In genomic region chr9:92325991-92326500, GRCh38 we compare ENCODE assay signal across 8 cellular contexts. TPM values are rescaled to one million over a fixed set of nuclear protein-coding genes. Genes with fewer than 3 reads are reported as not detected.
DNase-seq lines count a peak whose midpoint lies in the region; ATAC-seq and TF ChIP-seq lines count a peak whose summit lies in the region.

No MANE protein-coding gene starts in this region.

- WGBS in hepatocyte (ENCODE audit: low lambda C conversion rate, missing lambda C conversion rate), result 3% methylated on average over 30 of the region's 30 CpGs

- peak; percentile 32 for DNase-seq in NCI-H1105 (lab: John Stamatoyannopoulos, UW)
- DNase-seq in NCI-H1105 treated with DMSO at 0.1 percent for 48 hours (lab: John Stamatoyannopoulos, UW), result no peak
- DNase-seq in activated T-helper 1 cell treated with anti-CD3 and anti-CD28 coated beads, Interleukin-12 subunit alpha, Interleukin-12 subunit beta, Interleukin-2, Interleukin-4 antibody, amounts not matched to agents 30 ng/mL and 10 ng/mL and 1 ng/mL, durations not matched to agents 14 hours and 24 hours and 36 hours (ENCODE audit: low spot score), result no peak
- DNase-seq in hepatocyte (ENCODE audit: low spot score), result no peak
- no peak for DNase-seq in stimulated activated effector memory CD8-positive, alpha-beta T cell treated with anti-CD3 and anti-CD28 coated beads, Interleukin-12 subunit alpha, Interleukin-12 subunit beta, amount 100 ng/mL, for 72 hours (ENCODE audit: low spot score in 2 of 2)
- no peak for DNase-seq in NCI-H2227 (lab: John Stamatoyannopoulos, UW; ENCODE audit: unreplicated experiment)
- no peak for DNase-seq in hippocampal formation (lab: John Stamatoyannopoulos, UW)

- intact Hi-C loops in activated T-helper 1 cell treated with anti-CD3 and anti-CD28 coated beads, Interleukin-12 subunit alpha, Interleukin-12 subunit beta, Interleukin-2, Interleukin-4 antibody, amounts not matched to agents 30 ng/mL and 10 ng/mL and 1 ng/mL, durations not matched to agents 14 hours and 24 hours and 36 hours (cut with micrococcal nuclease), result loop anchor here (1.0 kb wide), 10 partner anchors 33 to 770 kb away; partner anchors contain the start of genes CARD19, IARS1, IPPK and SPTLC1

- no peaks in the 10 kb centered on the region for H3K27me3 Mint-ChIP-seq in activated T-helper 1 cell treated with anti-CD3 and anti-CD28 coated beads, Interleukin-12 subunit alpha, Interleukin-12 subunit beta, Interleukin-2, Interleukin-4 antibody, amounts not matched to agents 30 ng/mL and 10 ng/mL and 1 ng/mL, durations not matched to agents 14 hours and 24 hours and 36 hours (ENCODE audit: insufficient read depth)

- TF ChIP-seq CTCF in hepatocyte (IDR thresholded peaks at IDR 0.05; ENCODE audit: poor library complexity), result no peak

- H3K9ac ChIP-seq in HUES48 (ENCODE audit: low read depth, low read length), result peak overlapping the region; percentile 96

- peaks cover 22% of the 10 kb centered on the region for H3K79me2 ChIP-seq in hepatocyte

- H3K9me3 Mint-ChIP-seq in activated T-helper 1 cell treated with anti-CD3 and anti-CD28 coated beads, Interleukin-12 subunit alpha, Interleukin-12 subunit beta, Interleukin-2, Interleukin-4 antibody, amounts not matched to agents 30 ng/mL and 10 ng/mL and 1 ng/mL, durations not matched to agents 14 hours and 24 hours and 36 hours, result no peaks in the 10 kb centered on the region
- H3K9me3 Mint-ChIP-seq in stimulated activated effector memory CD8-positive, alpha-beta T cell treated with anti-CD3 and anti-CD28 coated beads, Interleukin-12 subunit alpha, Interleukin-12 subunit beta, amount 100 ng/mL, for 72 hours, result no peaks in the 10 kb centered on the region

- peak overlapping the region; percentile 91 for H3K27ac ChIP-seq in HUES48 (ENCODE audit: low read depth, low read length)
- H3K27ac ChIP-seq in hepatocyte, result peak overlapping the region; percentile 100

- peak overlapping the region; percentile 95 for H3K4me2 ChIP-seq in hepatocyte

- H3K36me3 ChIP-seq in HUES48 (ENCODE audit: control insufficient read depth, insufficient read depth, low read length) (peaks cover 23% of the 10 kb centered on the region), hepatocyte (replicated peaks; ENCODE audit: insufficient read depth, low read depth) (no peaks in the 10 kb centered on the region)

- H2AFZ ChIP-seq in hepatocyte, result peak overlapping the region; percentile 70

- H4K20me1 ChIP-seq in hepatocyte (ENCODE audit: insufficient read depth, poor library complexity, severe bottlenecking), result no peaks in the 10 kb centered on the region

- peaks cover 21% of the 10 kb centered on the region for H3K36me3 Mint-ChIP-seq in activated T-helper 1 cell treated with anti-CD3 and anti-CD28 coated beads, Interleukin-12 subunit alpha, Interleukin-12 subunit beta, Interleukin-2, Interleukin-4 antibody, amounts not matched to agents 30 ng/mL and 10 ng/mL and 1 ng/mL, durations not matched to agents 14 hours and 24 hours and 36 hours (ENCODE audit: low read depth)
- H3K36me3 Mint-ChIP-seq in stimulated activated effector memory CD8-positive, alpha-beta T cell treated with anti-CD3 and anti-CD28 coated beads, Interleukin-12 subunit alpha, Interleukin-12 subunit beta, amount 100 ng/mL, for 72 hours, result peaks cover 43% of the 10 kb centered on the region

- peaks cover 19% of the 10 kb centered on the region; the same call in 1 of the 2 replicates for H3K4me1 ChIP-seq in HUES48 (ENCODE audit: control insufficient read depth, insufficient read depth, low read length)
- H3K4me1 ChIP-seq in hepatocyte (ENCODE audit: insufficient read depth), result peaks cover 10% of the 10 kb centered on the region

- peak overlapping the region; percentile 96 for H3K27ac Mint-ChIP-seq in activated T-helper 1 cell treated with anti-CD3 and anti-CD28 coated beads, Interleukin-12 subunit alpha, Interleukin-12 subunit beta, Interleukin-2, Interleukin-4 antibody, amounts not matched to agents 30 ng/mL and 10 ng/mL and 1 ng/mL, durations not matched to agents 14 hours and 24 hours and 36 hours
- peak overlapping the region; percentile 100 for H3K27ac Mint-ChIP-seq in stimulated activated effector memory CD8-positive, alpha-beta T cell treated with anti-CD3 and anti-CD28 coated beads, Interleukin-12 subunit alpha, Interleukin-12 subunit beta, amount 100 ng/mL, for 72 hours

- peaks cover 32% of the 10 kb centered on the region for H3K4me1 Mint-ChIP-seq in activated T-helper 1 cell treated with anti-CD3 and anti-CD28 coated beads, Interleukin-12 subunit alpha, Interleukin-12 subunit beta, Interleukin-2, Interleukin-4 antibody, amounts not matched to agents 30 ng/mL and 10 ng/mL and 1 ng/mL, durations not matched to agents 14 hours and 24 hours and 36 hours (ENCODE audit: low read depth)
- H3K4me1 Mint-ChIP-seq in stimulated activated effector memory CD8-positive, alpha-beta T cell treated with anti-CD3 and anti-CD28 coated beads, Interleukin-12 subunit alpha, Interleukin-12 subunit beta, amount 100 ng/mL, for 72 hours, result peaks cover 28% of the 10 kb centered on the region

- peak; percentile 1 for ATAC-seq in stimulated activated effector memory CD8-positive, alpha-beta T cell treated with anti-CD3 and anti-CD28 coated beads, Interleukin-12 subunit alpha, Interleukin-12 subunit beta, amount 100 ng/mL, for 72 hours

- peak overlapping the region; percentile 85 for H3K4me3 ChIP-seq in HUES48 (ENCODE audit: low read depth, low read length)
- H3K4me3 ChIP-seq in hepatocyte, result peak overlapping the region; percentile 65

- H3K4me3 Mint-ChIP-seq in activated T-helper 1 cell treated with anti-CD3 and anti-CD28 coated beads, Interleukin-12 subunit alpha, Interleukin-12 subunit beta, Interleukin-2, Interleukin-4 antibody, amounts not matched to agents 30 ng/mL and 10 ng/mL and 1 ng/mL, durations not matched to agents 14 hours and 24 hours and 36 hours, result peak overlapping the region; percentile 93
- peak overlapping the region; percentile 95 for H3K4me3 Mint-ChIP-seq in stimulated activated effector memory CD8-positive, alpha-beta T cell treated with anti-CD3 and anti-CD28 coated beads, Interleukin-12 subunit alpha, Interleukin-12 subunit beta, amount 100 ng/mL, for 72 hours

- no peaks in the 10 kb centered on the region for H3K9me2 ChIP-seq in hepatocyte (replicated peaks; ENCODE audit: insufficient read depth)

- H3K27me3 ChIP-seq in HUES48 (ENCODE audit: control insufficient read depth, insufficient read depth, low read length) (no peaks in the 10 kb centered on the region), hepatocyte (no peaks in the 10 kb centered on the region)

- H3K9me3 ChIP-seq in HUES48 (ENCODE audit: control insufficient read depth, insufficient read depth, low read length) (no peaks in the 10 kb centered on the region), hepatocyte (ENCODE audit: low read depth) (no peaks in the 10 kb centered on the region)

RNA-seq across cellular contexts. Expression of gene CENPP, which starts 0.3 kb away (rescaled TPM):
- 24.6 and 26.0 TPM in 2 replicates for total RNA-seq in activated T-helper 1 cell treated with anti-CD3 and anti-CD28 coated beads, Interleukin-12 subunit alpha, Interleukin-12 subunit beta, Interleukin-2, Interleukin-4 antibody, amounts not matched to agents 30 ng/mL and 10 ng/mL and 1 ng/mL, durations not matched to agents 14 hours and 24 hours and 36 hours
- total RNA-seq in hepatocyte, result 2.0 and 5.9 TPM in 2 replicates
- 2.8 and 5.1 TPM in 2 replicates for polyA plus RNA-seq in hepatocyte

RNA-seq across cellular contexts. Expression of gene NOL8, which starts 0.9 kb away (rescaled TPM):
- total RNA-seq in activated T-helper 1 cell treated with anti-CD3 and anti-CD28 coated beads, Interleukin-12 subunit alpha, Interleukin-12 subunit beta, Interleukin-2, Interleukin-4 antibody, amounts not matched to agents 30 ng/mL and 10 ng/mL and 1 ng/mL, durations not matched to agents 14 hours and 24 hours and 36 hours, result 84.4 and 95.5 TPM in 2 replicates
- total RNA-seq in hepatocyte, result 17.3 and 28.9 TPM in 2 replicates
- polyA plus RNA-seq in hepatocyte, result 17.5 and 25.6 TPM in 2 replicates

RNA-seq across cellular contexts. Expression of gene IARS1, which starts 32.5 kb away (rescaled TPM):
- total RNA-seq in activated T-helper 1 cell treated with anti-CD3 and anti-CD28 coated beads, Interleukin-12 subunit alpha, Interleukin-12 subunit beta, Interleukin-2, Interleukin-4 antibody, amounts not matched to agents 30 ng/mL and 10 ng/mL and 1 ng/mL, durations not matched to agents 14 hours and 24 hours and 36 hours, result 208 and 217 TPM in 2 replicates
- 158 and 180 TPM in 2 replicates for total RNA-seq in hepatocyte
- polyA plus RNA-seq in hepatocyte, result 74.4 and 76.7 TPM in 2 replicates
